1 cellular context compared by ENCODE assay signal in the genomic region with DNA sequence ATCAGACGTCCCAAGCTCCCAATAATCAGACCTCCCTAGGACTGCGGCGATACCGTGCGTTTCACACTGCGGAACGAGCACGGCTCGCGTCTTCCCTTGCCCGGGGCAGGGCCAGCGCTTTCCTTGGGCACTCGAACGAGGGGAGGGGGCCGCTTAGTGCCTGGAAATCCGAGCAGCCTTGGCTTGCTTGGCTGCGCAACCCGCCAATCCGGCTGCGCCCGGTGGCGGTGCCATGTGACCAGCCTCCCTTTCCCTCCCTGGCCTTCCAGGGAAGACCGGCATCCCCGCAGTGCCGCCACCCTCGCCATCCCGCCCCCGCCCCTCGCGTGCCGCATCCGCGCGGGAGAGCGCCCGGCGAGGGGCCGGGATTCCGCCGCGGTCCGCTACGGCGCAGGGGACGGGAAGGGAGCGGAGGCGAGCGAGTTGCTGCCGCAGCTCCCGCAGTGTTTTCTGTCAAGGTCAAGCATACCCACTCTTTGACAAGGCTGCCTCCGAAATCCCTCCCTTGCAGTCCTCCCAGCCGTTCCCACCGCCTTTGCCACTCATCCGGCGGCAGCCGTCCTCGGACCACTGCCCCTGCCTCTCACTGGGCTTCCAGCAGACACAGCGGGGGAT.
TF ChIP-seq lines count a peak whose summit lies in the region.

No MANE protein-coding gene starts in this region.

TF ChIP-seq in HepG2, 621 proteins besides CTCF, POLR2A, EP300 and RAD21 (continued from another document and continues in another):
- no peak for TF ChIP-seq HMGXB4 (CRISPR knock-in tag; IDR thresholded peaks at IDR 0.05; ENCODE audit: borderline replicate concordance in 1 of 2, low read depth in 1 of 2)
- TF ChIP-seq KDM6A (CRISPR knock-in tag; IDR thresholded peaks at IDR 0.05; ENCODE audit: low read depth): no peak
- TF ChIP-seq, protein P1, sequence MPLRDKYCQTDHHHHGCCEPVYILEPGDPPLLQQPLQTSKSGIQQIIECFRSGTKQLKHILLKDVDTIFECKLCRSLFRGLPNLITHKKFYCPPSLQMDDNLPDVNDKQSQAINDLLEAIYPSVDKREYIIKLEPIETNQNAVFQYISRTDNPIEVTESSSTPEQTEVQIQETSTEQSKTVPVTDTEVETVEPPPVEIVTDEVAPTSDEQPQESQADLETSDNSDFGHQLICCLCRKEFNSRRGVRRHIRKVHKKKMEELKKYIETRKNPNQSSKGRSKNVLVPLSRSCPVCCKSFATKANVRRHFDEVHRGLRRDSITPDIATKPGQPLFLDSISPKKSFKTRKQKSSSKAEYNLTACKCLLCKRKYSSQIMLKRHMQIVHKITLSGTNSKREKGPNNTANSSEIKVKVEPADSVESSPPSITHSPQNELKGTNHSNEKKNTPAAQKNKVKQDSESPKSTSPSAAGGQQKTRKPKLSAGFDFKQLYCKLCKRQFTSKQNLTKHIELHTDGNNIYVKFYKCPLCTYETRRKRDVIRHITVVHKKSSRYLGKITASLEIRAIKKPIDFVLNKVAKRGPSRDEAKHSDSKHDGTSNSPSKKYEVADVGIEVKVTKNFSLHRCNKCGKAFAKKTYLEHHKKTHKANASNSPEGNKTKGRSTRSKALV (CRISPR knock-in tag; IDR thresholded peaks at IDR 0.05): 0 out of 2 replicates have a peak, but pooled peaks have one; percentile 30
- no peak for TF ChIP-seq ZNF879 (CRISPR knock-in tag; IDR thresholded peaks at IDR 0.05)
- TF ChIP-seq EZH2 (conservative IDR thresholded peaks at IDR 0.05; ENCODE audit: low read depth, low read length): 0 out of 2 replicates have a peak, but pooled peaks have one; percentile 64
- TF ChIP-seq, protein P2, sequence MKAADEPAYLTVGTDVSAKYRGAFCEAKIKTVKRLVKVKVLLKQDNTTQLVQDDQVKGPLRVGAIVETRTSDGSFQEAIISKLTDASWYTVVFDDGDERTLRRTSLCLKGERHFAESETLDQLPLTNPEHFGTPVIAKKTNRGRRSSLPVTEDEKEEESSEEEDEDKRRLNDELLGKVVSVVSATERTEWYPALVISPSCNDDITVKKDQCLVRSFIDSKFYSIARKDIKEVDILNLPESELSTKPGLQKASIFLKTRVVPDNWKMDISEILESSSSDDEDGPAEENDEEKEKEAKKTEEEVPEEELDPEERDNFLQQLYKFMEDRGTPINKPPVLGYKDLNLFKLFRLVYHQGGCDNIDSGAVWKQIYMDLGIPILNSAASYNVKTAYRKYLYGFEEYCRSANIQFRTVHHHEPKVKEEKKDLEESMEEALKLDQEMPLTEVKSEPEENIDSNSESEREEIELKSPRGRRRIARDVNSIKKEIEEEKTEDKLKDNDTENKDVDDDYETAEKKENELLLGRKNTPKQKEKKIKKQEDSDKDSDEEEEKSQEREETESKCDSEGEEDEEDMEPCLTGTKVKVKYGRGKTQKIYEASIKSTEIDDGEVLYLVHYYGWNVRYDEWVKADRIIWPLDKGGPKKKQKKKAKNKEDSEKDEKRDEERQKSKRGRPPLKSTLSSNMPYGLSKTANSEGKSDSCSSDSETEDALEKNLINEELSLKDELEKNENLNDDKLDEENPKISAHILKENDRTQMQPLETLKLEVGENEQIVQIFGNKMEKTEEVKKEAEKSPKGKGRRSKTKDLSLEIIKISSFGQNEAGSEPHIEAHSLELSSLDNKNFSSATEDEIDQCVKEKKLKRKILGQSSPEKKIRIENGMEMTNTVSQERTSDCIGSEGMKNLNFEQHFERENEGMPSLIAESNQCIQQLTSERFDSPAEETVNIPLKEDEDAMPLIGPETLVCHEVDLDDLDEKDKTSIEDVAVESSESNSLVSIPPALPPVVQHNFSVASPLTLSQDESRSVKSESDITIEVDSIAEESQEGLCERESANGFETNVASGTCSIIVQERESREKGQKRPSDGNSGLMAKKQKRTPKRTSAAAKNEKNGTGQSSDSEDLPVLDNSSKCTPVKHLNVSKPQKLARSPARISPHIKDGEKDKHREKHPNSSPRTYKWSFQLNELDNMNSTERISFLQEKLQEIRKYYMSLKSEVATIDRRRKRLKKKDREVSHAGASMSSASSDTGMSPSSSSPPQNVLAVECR (CRISPR knock-in tag; IDR thresholded peaks at IDR 0.05; ENCODE audit: borderline replicate concordance): peak; percentile 41; the same call in 1 of the 2 replicates
- peak; percentile 59; the same call in 1 of the 2 replicates for TF ChIP-seq EEA1 (CRISPR knock-in tag; IDR thresholded peaks at IDR 0.05; ENCODE audit: borderline replicate concordance)
- TF ChIP-seq KLF12 (CRISPR knock-in tag; IDR thresholded peaks at IDR 0.05; ENCODE audit: borderline replicate concordance): no peak
- no peak for TF ChIP-seq ZNF280B (CRISPR knock-in tag; IDR thresholded peaks at IDR 0.05; ENCODE audit: borderline replicate concordance)
- TF ChIP-seq PHF21A (CRISPR knock-in tag; IDR thresholded peaks at IDR 0.05): no peak
- peak; percentile 40; the same call in 1 of the 2 replicates for TF ChIP-seq SAP130 (CRISPR knock-in tag; IDR thresholded peaks at IDR 0.05; ENCODE audit: low read depth)
- TF ChIP-seq ARID5B (CRISPR knock-in tag; IDR thresholded peaks at IDR 0.05): peak; percentile 27; the same call in 1 of the 2 replicates
- peak; percentile 35; the same call in 1 of the 2 replicates for TF ChIP-seq ZNF281 (CRISPR knock-in tag; IDR thresholded peaks at IDR 0.05; ENCODE audit: borderline replicate concordance)
- TF ChIP-seq, protein P3, sequence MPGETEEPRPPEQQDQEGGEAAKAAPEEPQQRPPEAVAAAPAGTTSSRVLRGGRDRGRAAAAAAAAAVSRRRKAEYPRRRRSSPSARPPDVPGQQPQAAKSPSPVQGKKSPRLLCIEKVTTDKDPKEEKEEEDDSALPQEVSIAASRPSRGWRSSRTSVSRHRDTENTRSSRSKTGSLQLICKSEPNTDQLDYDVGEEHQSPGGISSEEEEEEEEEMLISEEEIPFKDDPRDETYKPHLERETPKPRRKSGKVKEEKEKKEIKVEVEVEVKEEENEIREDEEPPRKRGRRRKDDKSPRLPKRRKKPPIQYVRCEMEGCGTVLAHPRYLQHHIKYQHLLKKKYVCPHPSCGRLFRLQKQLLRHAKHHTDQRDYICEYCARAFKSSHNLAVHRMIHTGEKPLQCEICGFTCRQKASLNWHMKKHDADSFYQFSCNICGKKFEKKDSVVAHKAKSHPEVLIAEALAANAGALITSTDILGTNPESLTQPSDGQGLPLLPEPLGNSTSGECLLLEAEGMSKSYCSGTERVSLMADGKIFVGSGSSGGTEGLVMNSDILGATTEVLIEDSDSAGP (CRISPR knock-in tag; IDR thresholded peaks at IDR 0.05; ENCODE audit: borderline replicate concordance): peak; percentile 37; the same call in 1 of the 2 replicates
- TF ChIP-seq UBTF (CRISPR knock-in tag; IDR thresholded peaks at IDR 0.05): peak; percentile 51; the same call in 1 of the 2 replicates
- TF ChIP-seq ZMYM4 (CRISPR knock-in tag; IDR thresholded peaks at IDR 0.05): 0 out of 2 replicates have a peak, but pooled peaks have one; percentile 11
- peak; percentile 57; the same call in 1 of the 2 replicates for TF ChIP-seq SPEN (CRISPR knock-in tag; IDR thresholded peaks at IDR 0.05; ENCODE audit: low read depth)
- 0 out of 2 replicates have a peak, but pooled peaks have one; percentile 19 for TF ChIP-seq ZNF724P (CRISPR knock-in tag; IDR thresholded peaks at IDR 0.05; ENCODE audit: borderline replicate concordance)
- peak; percentile 54 for TF ChIP-seq MAX (IDR thresholded peaks at IDR 0.05)
- peak; percentile 81 for TF ChIP-seq HNRNPLL (IDR thresholded peaks at IDR 0.05; ENCODE audit: low read depth, low read length, poor library complexity, severe bottlenecking)
